Comparison of ENCODE assay signal across 28 cellular contexts in the genomic region with DNA sequence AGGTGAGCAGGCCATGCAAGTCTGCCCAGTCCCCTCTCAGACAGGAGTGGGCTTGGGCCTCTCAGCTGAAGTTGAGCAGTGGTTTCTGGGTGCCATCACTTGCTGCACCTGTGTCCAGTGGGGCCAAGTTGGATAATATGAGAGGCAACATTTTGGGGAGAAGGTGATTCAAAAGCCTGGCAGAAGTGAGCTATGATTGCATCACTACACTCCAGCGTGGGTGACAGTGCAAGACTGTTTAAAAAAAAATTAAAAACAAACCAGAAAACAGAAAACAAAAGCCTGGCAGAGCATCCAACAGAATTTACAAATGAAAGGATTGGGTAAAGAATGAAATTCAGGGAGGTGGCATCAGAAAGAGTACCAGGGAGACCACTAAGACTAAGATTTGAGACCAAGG.
A peak's percentile ranks its signal among the peaks of the same experiment; 100 is the strongest.
DNase-seq lines count a peak whose midpoint lies in the region; ATAC-seq, FAIRE-seq and TF ChIP-seq lines count a peak whose summit lies in the region.
"Had no signal": no experiment of that assay in that cellular context is flagged by ENCODE, and none has a peak within 500 bp of the region (broad histone marks: within the 10 kb centered on the region; RNA-seq: fewer than 3 reads in every experiment).

No MANE protein-coding gene starts in this region.

- H3K9ac ChIP-seq in HepG2 (ENCODE audit: insufficient read depth, low read depth, low read length), result no peak overlapping the region

- no peak overlapping the region for H3K4me2 ChIP-seq in HepG2 (ENCODE audit: low read depth, low read length)
- H3K4me2 ChIP-seq: GM23338, PC-9 had no signal

- no peak overlapping the region for H3K27ac ChIP-seq in HepG2 (ENCODE audit: extremely low read length, insufficient read depth, low read length)
- H3K27ac ChIP-seq in right lobe of liver, result no peak overlapping the region
- peak overlapping the region in 52 of 59 donors; percentile 7 to 87 (median 64) for H3K27ac ChIP-seq in dorsolateral prefrontal cortex
- peak overlapping the region; percentile 53 for H3K27ac ChIP-seq in layer of hippocampus (ENCODE audit: low read depth, low read length)
- peak overlapping the region in 1 of 3 donors; percentile 23 for H3K27ac ChIP-seq in thyroid gland
- H3K27ac ChIP-seq: PC-9, SJSA1 had no signal

- H3K79me2 ChIP-seq in HepG2 (ENCODE audit: insufficient read depth, low read length), result no peaks in the 10 kb centered on the region

- no peaks in the 10 kb centered on the region for H3K9me3 Mint-ChIP-seq in Calu3 (ENCODE audit: low read depth, unreplicated experiment)
- H3K9me3 Mint-ChIP-seq: HFFc6 had no signal

- no peak for DNase-seq in HepG2 (ENCODE audit: low spot score)
- DNase-seq in right lobe of liver, result no peak
- no peak for DNase-seq in dorsolateral prefrontal cortex
- DNase-seq in NCI-H510A (lab: John Stamatoyannopoulos, UW), result no peak
- no peak for DNase-seq in NCI-H2107 (lab: John Stamatoyannopoulos, UW)
- DNase-seq in thyroid gland, result no peak
- DNase-seq in Calu3, result no peak
- DNase-seq: 8988T; DMS153; DND-41; HFFc6; Karpas-422; NCI-H1092 treated with DMSO at 0.1 percent for 48 hours; NCI-H1436; NCI-H187; NCI-H446; NCI-H526; NCI-H82; NK-92 treated with Interleukin-12 subunit alpha and Interleukin-12 subunit beta, amount 100 ng/mL, for 24 hours; PC-9; Right ventricle myocardium superior; RPMI8226 had no signal

- TF ChIP-seq POLR2A in HepG2 (IDR thresholded peaks at IDR 0.05; ENCODE audit: insufficient read depth in 1 of 2, low read depth in 2 of 2, low read length in 2 of 2) (no peak), right lobe of liver (IDR thresholded peaks at IDR 0.05) (no peak), thyroid gland (IDR thresholded peaks at IDR 0.05) (no peak)

- H3K4me3 ChIP-seq in HepG2 (replicated peaks in 1 of 3; ENCODE audit: insufficient read depth in 1 of 3, low read depth in 2 of 3, low read length in 3 of 3) (no peak overlapping the region), right lobe of liver (no peak overlapping the region), dorsolateral prefrontal cortex (no peak overlapping the region), thyroid gland (replicated peaks in 1 of 3) (no peak overlapping the region)
- H3K4me3 ChIP-seq: GM23338, HAP-1, PC-9, SJSA1 had no signal

- TF ChIP-seq RAD21 in HepG2 (CRISPR knock-in tag; IDR thresholded peaks at IDR 0.05), result no peak

- peaks cover 35% of the 10 kb centered on the region for H3K4me1 ChIP-seq in HepG2 (ENCODE audit: insufficient read depth, low read length)
- H3K4me1 ChIP-seq in right lobe of liver, result peaks cover 0 to under 1% (median 0%) of the 10 kb centered on the region in 4 donors
- H3K4me1 ChIP-seq in thyroid gland, result peaks cover 3 to 4% of the 10 kb centered on the region in 2 donors
- H3K4me1 ChIP-seq: HAP-1 had no signal

- POLR2A ChIA-PET in HepG2 (lab: Yijun Ruan, JAX), result no interaction called here

- no peaks in the 10 kb centered on the region for H3K27me3 Mint-ChIP-seq in Calu3 (ENCODE audit: unreplicated experiment)

- FAIRE-seq in HepG2 (lab: Jason Lieb, UNC), result no peak
- FAIRE-seq: GM18507 had no signal

- ATAC-seq in HepG2, result no peak
- ATAC-seq in right lobe of liver, result no peak
- ATAC-seq: GM23338 had no signal

- no peak overlapping the region for H3K27ac Mint-ChIP-seq in Calu3 (ENCODE audit: unreplicated experiment)
- H3K27ac Mint-ChIP-seq: GM23338, HFFc6, IgD-negative memory B cell had no signal

- CTCF ChIA-PET in HepG2 (lab: Yijun Ruan, JAX; ENCODE audit: low intra/inter-chr PET ratio, low total read pairs), result no interaction called here
- CTCF ChIA-PET in Calu3 (lab: Charles Lee), result no interaction called here

- no peaks in the 10 kb centered on the region for H4K20me1 ChIP-seq in HepG2 (ENCODE audit: insufficient read depth, low read length)

- no peak for TF ChIP-seq CTCF in HepG2 (CRISPR knock-in tag; IDR thresholded peaks at IDR 0.05)
- no peak for TF ChIP-seq CTCF in right lobe of liver (IDR thresholded peaks at IDR 0.05)
- TF ChIP-seq CTCF in dorsolateral prefrontal cortex (IDR thresholded peaks at IDR 0.05 in 54 of 56, conservative IDR thresholded peaks at IDR 0.05 in 2 of 56; ENCODE audit: low read depth in 1 of 56, partially characterized antibody in 56 of 56), result no peak
- TF ChIP-seq CTCF in thyroid gland (IDR thresholded peaks at IDR 0.05), result no peak
- no peak for TF ChIP-seq CTCF in Calu3 (IDR thresholded peaks at IDR 0.05; ENCODE audit: unreplicated experiment)

- H2AFZ ChIP-seq in HepG2 (ENCODE audit: low read length), result no peak overlapping the region
- H2AFZ ChIP-seq: GM23338, PC-9 had no signal

- in situ Hi-C loops in HepG2 (cut with HindIII; ENCODE audit: extremely low pct_ligation_motif_present, low pct_unique_long_range_greater_than_20kb), result no loop called here

- BruUV-seq in HepG2 (replicated peaks; lab: Mats Ljungman, UMichigan), result no TSS peak
- BruUV-seq in Calu3 (replicated peaks; lab: Mats Ljungman, UMichigan), result no TSS peak

- WGBS in HepG2 (ENCODE audit: low lambda C conversion rate), result 0% methylated on average over 1 of the region's 1 CpG
- 29% methylated on average over 1 of the region's 1 CpG for WGBS in right lobe of liver (ENCODE audit: insufficient coverage, low coverage, low lambda C conversion rate, missing lambda C conversion rate)
- 52 to 80% methylated on average over 1 of the region's 1 CpG for WGBS in thyroid gland, 2 donors

- H3K27me3 ChIP-seq in HepG2 (ENCODE audit: control insufficient read depth in 1 of 2, insufficient read depth in 2 of 2, low read length in 2 of 2) (no peaks in the 10 kb centered on the region), right lobe of liver (no peaks in the 10 kb centered on the region), dorsolateral prefrontal cortex (no peaks in the 10 kb centered on the region), layer of hippocampus (ENCODE audit: control insufficient read depth, insufficient read depth, low read length) (no peaks in the 10 kb centered on the region), thyroid gland (no peaks in the 10 kb centered on the region)
- H3K27me3 ChIP-seq: SJSA1 had no signal

- intact Hi-C loops in HepG2 (cut with micrococcal nuclease; ENCODE audit: unreplicated experiment) (no loop called here), right lobe of liver (cut with DNase I) (no loop called here), dorsolateral prefrontal cortex (cut with DNase I) (no loop called here), thyroid gland (cut with DNase I) (no loop called here), Calu3 (cut with micrococcal nuclease; ENCODE audit: unreplicated experiment) (no loop called here)

- TF ChIP-seq EP300 in HepG2 (IDR thresholded peaks at IDR 0.05; ENCODE audit: low read depth in 2 of 2, low read length in 2 of 2) (no peak), HepG2 (CRISPR knock-in tag; IDR thresholded peaks at IDR 0.05; ENCODE audit: borderline replicate concordance) (no peak)

- H3K36me3 ChIP-seq in HepG2 (replicated peaks in 1 of 2; ENCODE audit: control insufficient read depth in 1 of 2, insufficient read depth in 2 of 2, low read length in 2 of 2) (no peaks in the 10 kb centered on the region), right lobe of liver (no peaks in the 10 kb centered on the region), thyroid gland (no peaks in the 10 kb centered on the region)
- H3K36me3 ChIP-seq: HAP-1, SJSA1 had no signal

- H3K9me3 ChIP-seq in HepG2 (ENCODE audit: low read length) (no peaks in the 10 kb centered on the region), right lobe of liver (no peaks in the 10 kb centered on the region), thyroid gland (no peaks in the 10 kb centered on the region)
- H3K9me3 ChIP-seq: HAP-1, SJSA1 had no signal

- H3K4me1 Mint-ChIP-seq in Calu3 (ENCODE audit: low read depth, unreplicated experiment), result peaks cover 33% of the 10 kb centered on the region
- H3K4me1 Mint-ChIP-seq: GM23338, IgD-negative memory B cell had no signal

- H3K4me3 Mint-ChIP-seq in Calu3 (ENCODE audit: low read depth, unreplicated experiment), result no peak overlapping the region
- H3K4me3 Mint-ChIP-seq: GM23338, HFFc6 had no signal

- no peaks in the 10 kb centered on the region for H3K36me3 Mint-ChIP-seq in Calu3 (ENCODE audit: insufficient read depth, unreplicated experiment)
- H3K36me3 Mint-ChIP-seq: IgD-negative memory B cell had no signal

TF ChIP-seq in HepG2, 621 proteins besides CTCF, POLR2A, EP300 and RAD21:
- 0 out of 2 replicates have a peak, but pooled peaks have one; percentile 21 for TF ChIP-seq CEBPB (IDR thresholded peaks at IDR 0.05; ENCODE audit: borderline replicate concordance, low read depth, low read length)
- TF ChIP-seq, protein P1, sequence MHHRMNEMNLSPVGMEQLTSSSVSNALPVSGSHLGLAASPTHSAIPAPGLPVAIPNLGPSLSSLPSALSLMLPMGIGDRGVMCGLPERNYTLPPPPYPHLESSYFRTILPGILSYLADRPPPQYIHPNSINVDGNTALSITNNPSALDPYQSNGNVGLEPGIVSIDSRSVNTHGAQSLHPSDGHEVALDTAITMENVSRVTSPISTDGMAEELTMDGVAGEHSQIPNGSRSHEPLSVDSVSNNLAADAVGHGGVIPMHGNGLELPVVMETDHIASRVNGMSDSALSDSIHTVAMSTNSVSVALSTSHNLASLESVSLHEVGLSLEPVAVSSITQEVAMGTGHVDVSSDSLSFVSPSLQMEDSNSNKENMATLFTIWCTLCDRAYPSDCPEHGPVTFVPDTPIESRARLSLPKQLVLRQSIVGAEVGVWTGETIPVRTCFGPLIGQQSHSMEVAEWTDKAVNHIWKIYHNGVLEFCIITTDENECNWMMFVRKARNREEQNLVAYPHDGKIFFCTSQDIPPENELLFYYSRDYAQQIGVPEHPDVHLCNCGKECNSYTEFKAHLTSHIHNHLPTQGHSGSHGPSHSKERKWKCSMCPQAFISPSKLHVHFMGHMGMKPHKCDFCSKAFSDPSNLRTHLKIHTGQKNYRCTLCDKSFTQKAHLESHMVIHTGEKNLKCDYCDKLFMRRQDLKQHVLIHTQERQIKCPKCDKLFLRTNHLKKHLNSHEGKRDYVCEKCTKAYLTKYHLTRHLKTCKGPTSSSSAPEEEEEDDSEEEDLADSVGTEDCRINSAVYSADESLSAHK (CRISPR knock-in tag; IDR thresholded peaks at IDR 0.05; ENCODE audit: borderline replicate concordance), result no peak
- no peak for TF ChIP-seq ZNF816 (CRISPR knock-in tag; IDR thresholded peaks at IDR 0.05; ENCODE audit: borderline replicate concordance)

Comparison
In these comparisons a context has a peak if more than half of its experiments do, and no peak if none do; other contexts are left out.
1. H3K27ac ChIP-seq: peak in dorsolateral prefrontal cortex (52 of 59) and layer of hippocampus (single experiment); none in HepG2 (single experiment) and right lobe of liver (0 of 3).